ENCODE assay signal across 8 cellular contexts in genomic region chrX:23742693-23743622, GRCh38. TPM values are rescaled to one million over a fixed set of nuclear protein-coding genes. Genes with fewer than 3 reads are reported as not detected.
DNase-seq lines count a peak whose midpoint lies in the region; ATAC-seq and TF ChIP-seq lines count a peak whose summit lies in the region.

A gene with protein sequence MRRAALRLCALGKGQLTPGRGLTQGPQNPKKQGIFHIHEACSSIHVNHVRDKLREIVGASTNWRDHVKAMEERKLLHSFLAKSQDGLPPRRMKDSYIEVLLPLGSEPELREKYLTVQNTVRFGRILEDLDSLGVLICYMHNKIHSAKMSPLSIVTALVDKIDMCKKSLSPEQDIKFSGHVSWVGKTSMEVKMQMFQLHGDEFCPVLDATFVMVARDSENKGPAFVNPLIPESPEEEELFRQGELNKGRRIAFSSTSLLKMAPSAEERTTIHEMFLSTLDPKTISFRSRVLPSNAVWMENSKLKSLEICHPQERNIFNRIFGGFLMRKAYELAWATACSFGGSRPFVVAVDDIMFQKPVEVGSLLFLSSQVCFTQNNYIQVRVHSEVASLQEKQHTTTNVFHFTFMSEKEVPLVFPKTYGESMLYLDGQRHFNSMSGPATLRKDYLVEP (minus strand): TSS chrX:23743276. CDS start chrX:23743144, 132 bp downstream.

- TF ChIP-seq CTCF in heart right ventricle (IDR thresholded peaks at IDR 0.05) (no peak), upper lobe of right lung (IDR thresholded peaks at IDR 0.05) (no peak)

- CTCF ChIA-PET in T-cell (lab: Charles Lee) = interaction anchor here in 1 of 2 donors (0.5 to 1.6 kb wide), 5 partner anchors 31 to 311 kb away, joined by 3 to 4 read pairs (median 3); partner anchors contain the start of gene SAT1

- H3K36me3 Mint-ChIP-seq in T-cell = no peaks in the 10 kb centered on the region

- H3K27ac ChIP-seq in adipose tissue (ENCODE audit: low read depth, low read length) = peak within 1 kb of the TSS; percentile 86
- peak within 1 kb of the TSS; percentile 94 to 99 (median 96) for H3K27ac ChIP-seq in heart right ventricle
- H3K27ac ChIP-seq in upper lobe of right lung = peak within 1 kb of the TSS; percentile 98

- peak within 1 kb of the TSS; percentile 71 to 79 for H3K27ac Mint-ChIP-seq in T-cell

- peak within 1 kb of the TSS; percentile 66 to 88 (median 77) for H3K4me3 Mint-ChIP-seq in T-cell

- 0 to 33% (median 1%) methylated on average over 27 to 73 of the region's 74 CpGs for WGBS in adipose tissue, 3 donors
- WGBS in heart right ventricle, 2 donors = 1% methylated on average over 44 to 73 of the region's 74 CpGs

- H3K4me3 ChIP-seq in H7 (ENCODE audit: insufficient read depth, low read depth, low read length) (peak within 1 kb of the TSS; percentile 72), MG63 (peak within 1 kb of the TSS; percentile 88), heart right ventricle (peak within 1 kb of the TSS; percentile 55 to 94 (median 78)), upper lobe of right lung (peak within 1 kb of the TSS; percentile 67)

- intact Hi-C loops in heart right ventricle (cut with DNase I) = loop anchor here in 3 of 10 donors (1.0 to 5.0 kb wide), 3 partner anchors 38 to 164 kb away; partner anchors contain the start of genes SAT1 (in 2 of the 3) and APOO (in 1 of the 3)
- intact Hi-C loops in posterior cingulate gyrus (cut with DNase I) = no loop called here
- intact Hi-C loops in upper lobe of right lung (cut with DNase I) = no loop called here

- peak; percentile 88 to 92 (median 90) for ATAC-seq in T-cell (replicated peaks in 1 of 4)
- ATAC-seq in heart right ventricle = peak; percentile 97 to 99 (median 98)
- ATAC-seq in upper lobe of right lung = peak; percentile 99

- H3K4me1 ChIP-seq in heart right ventricle = peaks cover 0 to 14% (median 9%) of the 10 kb centered on the region in 9 donors
- no peaks in the 10 kb centered on the region for H3K4me1 ChIP-seq in upper lobe of right lung

- H3K27me3 ChIP-seq in H7 (ENCODE audit: control insufficient read depth, insufficient read depth, low read length) (no peaks in the 10 kb centered on the region), MG63 (no peaks in the 10 kb centered on the region), heart right ventricle (no peaks in the 10 kb centered on the region), upper lobe of right lung (no peaks in the 10 kb centered on the region)

- H3K9me3 Mint-ChIP-seq in T-cell = no peaks in the 10 kb centered on the region

- POLR2A ChIA-PET in T-cell (lab: Charles Lee) = interaction anchor here (0.9 to 1.6 kb wide), 4 partner anchors 10 to 76 kb away, joined by 3 to 11 read pairs (median 4); partner anchors contain the start of genes SAT1 (in 2 of the 2) and PRDX4 (in 1 of the 2)

- no peaks in the 10 kb centered on the region for H3K36me3 ChIP-seq in H7 (replicated peaks; ENCODE audit: control insufficient read depth, insufficient read depth, low read length)
- H3K36me3 ChIP-seq in MG63 = no peaks in the 10 kb centered on the region; the same call in 1 of the 2 replicates
- H3K36me3 ChIP-seq in heart right ventricle = no peaks in the 10 kb centered on the region
- no peaks in the 10 kb centered on the region for H3K36me3 ChIP-seq in upper lobe of right lung

- DNase-seq in GF-D8 (lab: John Stamatoyannopoulos, UW) = peak; percentile 61
- DNase-seq in H7 = peak; percentile 92
- peak; percentile 98 for DNase-seq in MG63
- DNase-seq in T-cell = peak; percentile 31 to 76 (median 61)
- peak; percentile 91 to 93 for DNase-seq in heart right ventricle
- peak; percentile 44 to 97 (median 80) for DNase-seq in posterior cingulate gyrus
- DNase-seq in upper lobe of right lung = peak; percentile 94

- H3K4me1 Mint-ChIP-seq in T-cell = peaks cover 13 to 37% (median 23%) of the 10 kb centered on the region in 3 donors

- H3K9me3 ChIP-seq in MG63 (no peaks in the 10 kb centered on the region), heart right ventricle (peaks cover 0 to 6% (median 0%) of the 10 kb centered on the region in 11 donors), upper lobe of right lung (no peaks in the 10 kb centered on the region)

- no peaks in the 10 kb centered on the region for H3K27me3 Mint-ChIP-seq in T-cell

RNA-seq across cellular contexts. Expression of the gene that starts here (rescaled TPM):
- total RNA-seq in H7 (2014; rRNA removed; shearing (Covaris generic)) = 47.0 and 48.5 TPM in 2 replicates
- total RNA-seq in MG63 (2014; rRNA removed; shearing (Covaris generic); ENCODE audit: low replicate concordance) = 70.9 and 80.9 TPM in 2 replicates
- total RNA-seq in T-cell (10 to 100 TPM; 15.0 to 22.1 (median 19.2) TPM), heart right ventricle (10 to 100 TPM; 44.8 to 79.7 (median 64.6) TPM), upper lobe of right lung (42.0 TPM)
- polyA plus RNA-seq in adipose tissue (10 to 100 TPM; 11.8 to 37.2 (median 34.7) TPM), heart right ventricle (10 to 100 TPM; 70.8 to 71.4 TPM)

Comparison
In these comparisons a context has a peak if more than half of its experiments do, and no peak if none do; other contexts are left out.
1. Peak in every context shown above with its lines: DNase-seq, ATAC-seq, H3K4me3 ChIP-seq and H3K27ac ChIP-seq.